ENCODE assay signal across 11 cellular contexts in genomic region chr21:38140192-38140905, GRCh38.
DNase-seq lines count a peak whose midpoint lies in the region; ATAC-seq and TF ChIP-seq lines count a peak whose summit lies in the region.
"Had no signal": no experiment of that assay in that cellular context is flagged by ENCODE, and none has a peak within 500 bp of the region (broad histone marks: within the 10 kb centered on the region; RNA-seq: fewer than 3 reads in every experiment).

No MANE protein-coding gene starts in this region.

- H3K4me3 ChIP-seq in RWPE2 (ENCODE audit: severe bottlenecking) (no peak overlapping the region), stomach (no peak overlapping the region)
- H3K4me3 ChIP-seq: dorsolateral prefrontal cortex had no signal

- H3K27ac ChIP-seq in RWPE2 (ENCODE audit: poor library complexity, severe bottlenecking), result peak overlapping the region; percentile 98
- no peak overlapping the region for H3K27ac ChIP-seq in stomach
- H3K27ac ChIP-seq: dorsolateral prefrontal cortex had no signal

- TF ChIP-seq CTCF in RWPE2 (IDR thresholded peaks at IDR 0.05; ENCODE audit: poor library complexity, severe bottlenecking) (no peak), stomach (IDR thresholded peaks at IDR 0.05) (no peak)

- DNase-seq in NCI-H1436 (lab: John Stamatoyannopoulos, UW) (peak; percentile 17), NCI-H1436 treated with DMSO at 0.1 percent for 48 hours (lab: John Stamatoyannopoulos, UW) (no peak), RWPE2 (ENCODE audit: low spot score) (no peak), globus pallidus (ENCODE audit: low spot score) (peak; percentile 26), stomach (peak; percentile 43), SKM-1 (lab: John Stamatoyannopoulos, UW; ENCODE audit: unreplicated experiment) (no peak)
- DNase-seq in activated CD4-positive, CD25-positive, alpha-beta regulatory T cell treated with anti-CD3 and anti-CD28 coated beads, Interleukin-2, amount 50 U/mL, for 72 hours, result no peak
- DNase-seq in activated T-cell treated with anti-CD3 and anti-CD28 coated beads, Interleukin-2, amount 50 U/mL, for 1 hour, result no peak
- DNase-seq: naive B cell, NCI-H526 treated with DMSO at 0.1 percent for 48 hours had no signal

- TF ChIP-seq EP300 in stomach (IDR thresholded peaks at IDR 0.05), result no peak

- H3K9me3 ChIP-seq in RWPE2 (ENCODE audit: severe bottlenecking), result peaks cover 2% of the 10 kb centered on the region
- H3K9me3 ChIP-seq in stomach, result peaks cover 4 to 9% (median 7%) of the 10 kb centered on the region in 4 donors

- H3K36me3 ChIP-seq in RWPE2 (ENCODE audit: low read depth) (no peaks in the 10 kb centered on the region), stomach (no peaks in the 10 kb centered on the region)

- no peaks in the 10 kb centered on the region for H3K27me3 ChIP-seq in RWPE2 (ENCODE audit: insufficient read depth, poor library complexity, severe bottlenecking)
- H3K27me3 ChIP-seq in stomach, result peaks cover 0 to 6% (median 0%) of the 10 kb centered on the region in 3 donors

- peak; percentile 43 for ATAC-seq in RWPE2 (ENCODE audit: low read depth)

- intact Hi-C loops in stomach (cut with DNase I; ENCODE audit: low total_unique reads), result no loop called here

- H3K4me1 ChIP-seq in RWPE2 (ENCODE audit: insufficient read depth, poor library complexity, severe bottlenecking) (peaks cover 59% of the 10 kb centered on the region), stomach (peaks cover 0 to 16% (median 3%) of the 10 kb centered on the region in 4 donors)

- 27 to 34% (median 31%) methylated on average over 5 of the region's 5 CpGs for whole genome bisulfite sequencing in stomach, 5 donors

- no peak for TF ChIP-seq POLR2A in stomach (IDR thresholded peaks at IDR 0.05)

Comparison
In these comparisons a context has a peak if more than half of its experiments do, and no peak if none do; other contexts are left out.
1. DNase-seq: peak in NCI-H1436 (single experiment), globus pallidus (single experiment) and stomach (single experiment); none in NCI-H1436 treated with DMSO at 0.1 percent for 48 hours (single experiment), RWPE2 (single experiment), activated CD4-positive, CD25-positive, alpha-beta regulatory T cell treated with anti-CD3 and anti-CD28 coated beads, Interleukin-2, amount 50 U/mL, for 72 hours (single experiment), activated T-cell treated with anti-CD3 and anti-CD28 coated beads, Interleukin-2, amount 50 U/mL, for 1 hour (single experiment) and SKM-1 (single experiment).